In the genomic region with DNA sequence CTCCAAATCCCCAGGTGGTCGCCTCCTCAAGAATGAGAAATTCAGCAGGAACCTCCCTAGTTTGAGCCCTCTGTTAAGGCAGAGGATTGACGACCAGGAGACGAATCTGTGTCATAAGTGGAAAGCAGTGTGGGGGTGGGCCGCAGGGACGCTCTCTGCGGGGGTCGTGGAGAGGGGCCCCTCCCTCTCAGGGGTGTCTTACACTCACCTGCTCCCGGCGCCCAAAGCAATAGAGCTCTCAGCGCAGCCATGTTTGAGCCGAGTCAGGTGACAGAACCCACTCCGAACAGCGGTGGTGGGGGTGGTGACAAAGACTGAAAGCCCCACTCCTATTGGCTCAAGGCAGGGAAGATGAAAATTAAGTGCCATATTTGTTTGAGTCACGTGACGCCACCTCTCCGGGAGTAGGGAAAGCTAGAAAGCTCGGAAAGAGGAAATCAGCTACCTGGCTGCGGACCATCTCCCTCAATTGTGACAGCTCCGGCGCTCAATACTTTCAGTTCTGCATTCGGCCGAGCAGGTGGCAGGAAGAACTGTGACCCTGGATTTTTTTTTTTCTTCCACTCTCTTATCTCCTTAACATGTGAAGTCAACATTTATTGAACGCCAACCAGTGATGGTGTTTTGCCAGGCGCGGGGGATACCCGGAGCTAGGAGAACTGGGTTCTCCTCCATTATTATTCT, we compare ENCODE assay signal across 1 cellular context.
TF ChIP-seq lines count a peak whose summit lies in the region.

A gene (minus strand): TSS at position 265 of the 684 bp plus-strand sequence. CDS start 627 bp downstream, outside the sequence.

TF ChIP-seq in GM12878, 131 proteins besides CTCF, POLR2A, EP300 and RAD21 (continued from another document and continues in another):
- TF ChIP-seq, protein P1, sequence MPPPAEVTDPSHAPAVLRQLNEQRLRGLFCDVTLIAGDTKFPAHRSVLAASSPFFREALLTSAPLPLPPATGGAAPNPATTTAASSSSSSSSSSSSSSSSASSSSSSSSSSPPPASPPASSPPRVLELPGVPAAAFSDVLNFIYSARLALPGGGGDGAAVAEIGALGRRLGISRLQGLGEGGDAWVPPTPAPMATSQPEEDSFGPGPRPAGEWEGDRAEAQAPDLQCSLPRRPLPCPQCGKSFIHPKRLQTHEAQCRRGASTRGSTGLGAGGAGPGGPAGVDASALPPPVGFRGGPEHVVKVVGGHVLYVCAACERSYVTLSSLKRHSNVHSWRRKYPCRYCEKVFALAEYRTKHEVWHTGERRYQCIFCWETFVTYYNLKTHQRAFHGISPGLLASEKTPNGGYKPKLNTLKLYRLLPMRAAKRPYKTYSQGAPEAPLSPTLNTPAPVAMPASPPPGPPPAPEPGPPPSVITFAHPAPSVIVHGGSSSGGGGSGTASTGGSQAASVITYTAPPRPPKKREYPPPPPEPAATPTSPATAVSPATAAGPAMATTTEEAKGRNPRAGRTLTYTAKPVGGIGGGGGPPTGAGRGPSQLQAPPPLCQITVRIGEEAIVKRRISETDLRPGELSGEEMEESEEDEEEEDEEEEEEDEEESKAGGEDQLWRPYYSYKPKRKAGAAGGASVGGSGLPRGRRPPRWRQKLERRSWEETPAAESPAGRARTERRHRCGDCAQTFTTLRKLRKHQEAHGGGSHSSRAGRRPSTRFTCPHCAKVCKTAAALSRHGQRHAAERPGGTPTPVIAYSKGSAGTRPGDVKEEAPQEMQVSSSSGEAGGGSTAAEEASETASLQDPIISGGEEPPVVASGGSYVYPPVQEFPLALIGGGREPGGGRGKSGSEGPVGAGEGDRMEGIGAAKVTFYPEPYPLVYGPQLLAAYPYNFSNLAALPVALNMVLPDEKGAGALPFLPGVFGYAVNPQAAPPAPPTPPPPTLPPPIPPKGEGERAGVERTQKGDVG (CRISPR knock-in tag; IDR thresholded peaks at IDR 0.05), result peak; percentile 91
- TF ChIP-seq SMAD5 (IDR thresholded peaks at IDR 0.05; ENCODE audit: low read depth) (no peak), SUZ12 (IDR thresholded peaks at IDR 0.05; ENCODE audit: unreplicated experiment) (no peak), EZH2 (IDR thresholded peaks at IDR 0.05; ENCODE audit: borderline replicate concordance, control insufficient read depth, low read depth, low read length) (no peak), NR2F1 (conservative IDR thresholded peaks at IDR 0.05) (peak; percentile 93), CHD2 (IDR thresholded peaks at IDR 0.05; ENCODE audit: borderline replicate concordance, low read depth, low read length) (no peak), ZSCAN29 (IDR thresholded peaks at IDR 0.05) (no peak), SMAD1 (IDR thresholded peaks at IDR 0.05; ENCODE audit: low read depth, partially characterized antibody) (no peak), NFYA (IDR thresholded peaks at IDR 0.05; ENCODE audit: borderline replicate concordance, low read depth, low read length) (no peak), MYB (IDR thresholded peaks at IDR 0.05; ENCODE audit: borderline replicate concordance, low read depth, low read length) (no peak), FOS (IDR thresholded peaks at IDR 0.05; ENCODE audit: borderline replicate concordance, extremely low read depth, insufficient read length) (no peak), ZNF384 (IDR thresholded peaks at IDR 0.05; ENCODE audit: borderline replicate concordance, low read depth, low read length) (peak; percentile 97), YY1 (IDR thresholded peaks at IDR 0.05; ENCODE audit: low read depth, low read length) (peak; percentile 98), EGR1 (IDR thresholded peaks at IDR 0.05; ENCODE audit: borderline replicate concordance in 1 of 2, low read depth in 2 of 2, low read length in 2 of 2) (0 out of 3 replicates have a peak, but pooled peaks of 1 of the 2 experiments have one; percentile 13), HDGF (IDR thresholded peaks at IDR 0.05) (no peak), NR2C1 (IDR thresholded peaks at IDR 0.05) (peak; percentile 47), KDM1A (IDR thresholded peaks at IDR 0.05; ENCODE audit: borderline replicate concordance) (no peak), NFXL1 (IDR thresholded peaks at IDR 0.05; ENCODE audit: borderline replicate concordance) (no peak), CREM (IDR thresholded peaks at IDR 0.05; ENCODE audit: low read depth) (peak; percentile 69), CBX3 (IDR thresholded peaks at IDR 0.05; ENCODE audit: borderline replicate concordance, low read depth) (no peak), RBBP5 (conservative IDR thresholded peaks at IDR 0.05) (no peak), IKZF1 (conservative IDR thresholded peaks at IDR 0.05) (peak; percentile 98), TARDBP (IDR thresholded peaks at IDR 0.05; ENCODE audit: borderline replicate concordance) (0 out of 2 replicates have a peak, but pooled peaks have one; percentile 17), ATF7 (IDR thresholded peaks at IDR 0.05; ENCODE audit: low read depth) (peak; percentile 86), NR2C2 (IDR thresholded peaks at IDR 0.05; ENCODE audit: borderline replicate concordance, control insufficient read depth, insufficient read length, low read depth) (no peak), NBN (IDR thresholded peaks at IDR 0.05) (peak; percentile 95), NFIC (IDR thresholded peaks at IDR 0.05; ENCODE audit: low read depth, low read length) (peak; percentile 84), SIX5 (IDR thresholded peaks at IDR 0.05; ENCODE audit: low read depth, low read length, severe bottlenecking) (peak; percentile 29), RELA (IDR thresholded peaks at IDR 0.05; ENCODE audit: borderline replicate concordance, partially characterized antibody) (peak; percentile 90), CEBPB (IDR thresholded peaks at IDR 0.05; ENCODE audit: borderline replicate concordance in 1 of 2, low read depth in 2 of 2, low read length in 2 of 2) (no peak), SMARCA5 (IDR thresholded peaks at IDR 0.05) (no peak), POLR2AphosphoS5 (IDR thresholded peaks at IDR 0.05; ENCODE audit: low read length) (peak; percentile 67), ZZZ3 (IDR thresholded peaks at IDR 0.05; ENCODE audit: control insufficient read depth, insufficient read length, low read depth) (no peak)
- TF ChIP-seq, protein P2, sequence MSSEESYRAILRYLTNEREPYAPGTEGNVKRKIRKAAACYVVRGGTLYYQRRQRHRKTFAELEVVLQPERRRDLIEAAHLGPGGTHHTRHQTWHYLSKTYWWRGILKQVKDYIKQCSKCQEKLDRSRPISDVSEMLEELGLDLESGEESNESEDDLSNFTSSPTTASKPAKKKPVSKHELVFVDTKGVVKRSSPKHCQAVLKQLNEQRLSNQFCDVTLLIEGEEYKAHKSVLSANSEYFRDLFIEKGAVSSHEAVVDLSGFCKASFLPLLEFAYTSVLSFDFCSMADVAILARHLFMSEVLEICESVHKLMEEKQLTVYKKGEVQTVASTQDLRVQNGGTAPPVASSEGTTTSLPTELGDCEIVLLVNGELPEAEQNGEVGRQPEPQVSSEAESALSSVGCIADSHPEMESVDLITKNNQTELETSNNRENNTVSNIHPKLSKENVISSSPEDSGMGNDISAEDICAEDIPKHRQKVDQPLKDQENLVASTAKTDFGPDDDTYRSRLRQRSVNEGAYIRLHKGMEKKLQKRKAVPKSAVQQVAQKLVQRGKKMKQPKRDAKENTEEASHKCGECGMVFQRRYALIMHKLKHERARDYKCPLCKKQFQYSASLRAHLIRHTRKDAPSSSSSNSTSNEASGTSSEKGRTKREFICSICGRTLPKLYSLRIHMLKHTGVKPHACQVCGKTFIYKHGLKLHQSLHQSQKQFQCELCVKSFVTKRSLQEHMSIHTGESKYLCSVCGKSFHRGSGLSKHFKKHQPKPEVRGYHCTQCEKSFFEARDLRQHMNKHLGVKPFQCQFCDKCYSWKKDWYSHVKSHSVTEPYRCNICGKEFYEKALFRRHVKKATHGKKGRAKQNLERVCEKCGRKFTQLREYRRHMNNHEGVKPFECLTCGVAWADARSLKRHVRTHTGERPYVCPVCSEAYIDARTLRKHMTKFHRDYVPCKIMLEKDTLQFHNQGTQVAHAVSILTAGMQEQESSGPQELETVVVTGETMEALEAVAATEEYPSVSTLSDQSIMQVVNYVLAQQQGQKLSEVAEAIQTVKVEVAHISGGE (CRISPR knock-in tag; IDR thresholded peaks at IDR 0.05), result peak; percentile 67
- TF ChIP-seq, protein P3, sequence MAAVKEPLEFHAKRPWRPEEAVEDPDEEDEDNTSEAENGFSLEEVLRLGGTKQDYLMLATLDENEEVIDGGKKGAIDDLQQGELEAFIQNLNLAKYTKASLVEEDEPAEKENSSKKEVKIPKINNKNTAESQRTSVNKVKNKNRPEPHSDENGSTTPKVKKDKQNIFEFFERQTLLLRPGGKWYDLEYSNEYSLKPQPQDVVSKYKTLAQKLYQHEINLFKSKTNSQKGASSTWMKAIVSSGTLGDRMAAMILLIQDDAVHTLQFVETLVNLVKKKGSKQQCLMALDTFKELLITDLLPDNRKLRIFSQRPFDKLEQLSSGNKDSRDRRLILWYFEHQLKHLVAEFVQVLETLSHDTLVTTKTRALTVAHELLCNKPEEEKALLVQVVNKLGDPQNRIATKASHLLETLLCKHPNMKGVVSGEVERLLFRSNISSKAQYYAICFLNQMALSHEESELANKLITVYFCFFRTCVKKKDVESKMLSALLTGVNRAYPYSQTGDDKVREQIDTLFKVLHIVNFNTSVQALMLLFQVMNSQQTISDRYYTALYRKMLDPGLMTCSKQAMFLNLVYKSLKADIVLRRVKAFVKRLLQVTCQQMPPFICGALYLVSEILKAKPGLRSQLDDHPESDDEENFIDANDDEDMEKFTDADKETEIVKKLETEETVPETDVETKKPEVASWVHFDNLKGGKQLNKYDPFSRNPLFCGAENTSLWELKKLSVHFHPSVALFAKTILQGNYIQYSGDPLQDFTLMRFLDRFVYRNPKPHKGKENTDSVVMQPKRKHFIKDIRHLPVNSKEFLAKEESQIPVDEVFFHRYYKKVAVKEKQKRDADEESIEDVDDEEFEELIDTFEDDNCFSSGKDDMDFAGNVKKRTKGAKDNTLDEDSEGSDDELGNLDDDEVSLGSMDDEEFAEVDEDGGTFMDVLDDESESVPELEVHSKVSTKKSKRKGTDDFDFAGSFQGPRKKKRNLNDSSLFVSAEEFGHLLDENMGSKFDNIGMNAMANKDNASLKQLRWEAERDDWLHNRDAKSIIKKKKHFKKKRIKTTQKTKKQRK (IDR thresholded peaks at IDR 0.05; ENCODE audit: low read depth, low read length), result no peak
- TF ChIP-seq, protein P4, sequence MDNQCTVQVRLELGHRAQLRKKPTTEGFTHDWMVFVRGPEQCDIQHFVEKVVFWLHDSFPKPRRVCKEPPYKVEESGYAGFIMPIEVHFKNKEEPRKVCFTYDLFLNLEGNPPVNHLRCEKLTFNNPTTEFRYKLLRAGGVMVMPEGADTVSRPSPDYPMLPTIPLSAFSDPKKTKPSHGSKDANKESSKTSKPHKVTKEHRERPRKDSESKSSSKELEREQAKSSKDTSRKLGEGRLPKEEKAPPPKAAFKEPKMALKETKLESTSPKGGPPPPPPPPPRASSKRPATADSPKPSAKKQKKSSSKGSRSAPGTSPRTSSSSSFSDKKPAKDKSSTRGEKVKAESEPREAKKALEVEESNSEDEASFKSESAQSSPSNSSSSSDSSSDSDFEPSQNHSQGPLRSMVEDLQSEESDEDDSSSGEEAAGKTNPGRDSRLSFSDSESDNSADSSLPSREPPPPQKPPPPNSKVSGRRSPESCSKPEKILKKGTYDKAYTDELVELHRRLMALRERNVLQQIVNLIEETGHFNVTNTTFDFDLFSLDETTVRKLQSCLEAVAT (IDR thresholded peaks at IDR 0.05), result no peak
- TF ChIP-seq, protein P5, sequence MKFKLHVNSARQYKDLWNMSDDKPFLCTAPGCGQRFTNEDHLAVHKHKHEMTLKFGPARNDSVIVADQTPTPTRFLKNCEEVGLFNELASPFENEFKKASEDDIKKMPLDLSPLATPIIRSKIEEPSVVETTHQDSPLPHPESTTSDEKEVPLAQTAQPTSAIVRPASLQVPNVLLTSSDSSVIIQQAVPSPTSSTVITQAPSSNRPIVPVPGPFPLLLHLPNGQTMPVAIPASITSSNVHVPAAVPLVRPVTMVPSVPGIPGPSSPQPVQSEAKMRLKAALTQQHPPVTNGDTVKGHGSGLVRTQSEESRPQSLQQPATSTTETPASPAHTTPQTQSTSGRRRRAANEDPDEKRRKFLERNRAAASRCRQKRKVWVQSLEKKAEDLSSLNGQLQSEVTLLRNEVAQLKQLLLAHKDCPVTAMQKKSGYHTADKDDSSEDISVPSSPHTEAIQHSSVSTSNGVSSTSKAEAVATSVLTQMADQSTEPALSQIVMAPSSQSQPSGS (IDR thresholded peaks at IDR 0.05; ENCODE audit: low read length), result peak; percentile 51; the same call in 1 of the 2 replicates
- TF ChIP-seq, protein P6, sequence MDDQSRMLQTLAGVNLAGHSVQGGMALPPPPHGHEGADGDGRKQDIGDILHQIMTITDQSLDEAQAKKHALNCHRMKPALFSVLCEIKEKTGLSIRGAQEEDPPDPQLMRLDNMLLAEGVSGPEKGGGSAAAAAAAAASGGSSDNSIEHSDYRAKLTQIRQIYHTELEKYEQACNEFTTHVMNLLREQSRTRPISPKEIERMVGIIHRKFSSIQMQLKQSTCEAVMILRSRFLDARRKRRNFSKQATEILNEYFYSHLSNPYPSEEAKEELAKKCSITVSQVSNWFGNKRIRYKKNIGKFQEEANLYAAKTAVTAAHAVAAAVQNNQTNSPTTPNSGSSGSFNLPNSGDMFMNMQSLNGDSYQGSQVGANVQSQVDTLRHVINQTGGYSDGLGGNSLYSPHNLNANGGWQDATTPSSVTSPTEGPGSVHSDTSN (IDR thresholded peaks at IDR 0.05; ENCODE audit: insufficient replicate concordance, low read depth, low read length), result peak; percentile 74
- TF ChIP-seq, protein P7, sequence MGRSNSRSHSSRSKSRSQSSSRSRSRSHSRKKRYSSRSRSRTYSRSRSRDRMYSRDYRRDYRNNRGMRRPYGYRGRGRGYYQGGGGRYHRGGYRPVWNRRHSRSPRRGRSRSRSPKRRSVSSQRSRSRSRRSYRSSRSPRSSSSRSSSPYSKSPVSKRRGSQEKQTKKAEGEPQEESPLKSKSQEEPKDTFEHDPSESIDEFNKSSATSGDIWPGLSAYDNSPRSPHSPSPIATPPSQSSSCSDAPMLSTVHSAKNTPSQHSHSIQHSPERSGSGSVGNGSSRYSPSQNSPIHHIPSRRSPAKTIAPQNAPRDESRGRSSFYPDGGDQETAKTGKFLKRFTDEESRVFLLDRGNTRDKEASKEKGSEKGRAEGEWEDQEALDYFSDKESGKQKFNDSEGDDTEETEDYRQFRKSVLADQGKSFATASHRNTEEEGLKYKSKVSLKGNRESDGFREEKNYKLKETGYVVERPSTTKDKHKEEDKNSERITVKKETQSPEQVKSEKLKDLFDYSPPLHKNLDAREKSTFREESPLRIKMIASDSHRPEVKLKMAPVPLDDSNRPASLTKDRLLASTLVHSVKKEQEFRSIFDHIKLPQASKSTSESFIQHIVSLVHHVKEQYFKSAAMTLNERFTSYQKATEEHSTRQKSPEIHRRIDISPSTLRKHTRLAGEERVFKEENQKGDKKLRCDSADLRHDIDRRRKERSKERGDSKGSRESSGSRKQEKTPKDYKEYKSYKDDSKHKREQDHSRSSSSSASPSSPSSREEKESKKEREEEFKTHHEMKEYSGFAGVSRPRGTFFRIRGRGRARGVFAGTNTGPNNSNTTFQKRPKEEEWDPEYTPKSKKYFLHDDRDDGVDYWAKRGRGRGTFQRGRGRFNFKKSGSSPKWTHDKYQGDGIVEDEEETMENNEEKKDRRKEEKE (IDR thresholded peaks at IDR 0.05), result no peak
- TF ChIP-seq, protein P8, sequence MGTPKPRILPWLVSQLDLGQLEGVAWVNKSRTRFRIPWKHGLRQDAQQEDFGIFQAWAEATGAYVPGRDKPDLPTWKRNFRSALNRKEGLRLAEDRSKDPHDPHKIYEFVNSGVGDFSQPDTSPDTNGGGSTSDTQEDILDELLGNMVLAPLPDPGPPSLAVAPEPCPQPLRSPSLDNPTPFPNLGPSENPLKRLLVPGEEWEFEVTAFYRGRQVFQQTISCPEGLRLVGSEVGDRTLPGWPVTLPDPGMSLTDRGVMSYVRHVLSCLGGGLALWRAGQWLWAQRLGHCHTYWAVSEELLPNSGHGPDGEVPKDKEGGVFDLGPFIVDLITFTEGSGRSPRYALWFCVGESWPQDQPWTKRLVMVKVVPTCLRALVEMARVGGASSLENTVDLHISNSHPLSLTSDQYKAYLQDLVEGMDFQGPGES (IDR thresholded peaks at IDR 0.05), result no peak; the same call in 1 of the 2 replicates
